Comparison of ENCODE assay signal across 8 cellular contexts in genomic region chr6:28673800-28674671, GRCh38.
DNase-seq lines count a peak whose midpoint lies in the region; ATAC-seq and TF ChIP-seq lines count a peak whose summit lies in the region.

No MANE protein-coding gene starts in this region.

- CTCF ChIA-PET in activated CD4-positive, alpha-beta memory T cell treated with anti-CD3 and anti-CD28 coated beads, Interleukin-2, amount 10 ng/mL, durations not matched to agents 7 days and 5 days (lab: Charles Lee): no interaction called here

- H3K27ac Mint-ChIP-seq in activated CD4-positive, alpha-beta memory T cell treated with anti-CD3 and anti-CD28 coated beads, Interleukin-2, amount 10 ng/mL, durations not matched to agents 7 days and 5 days: no peak overlapping the region

- H3K4me3 ChIP-seq in fibroblast of mammary gland (ENCODE audit: control insufficient read depth, low read depth, low read length): peak overlapping the region; percentile 75

- H3K36me3 Mint-ChIP-seq in activated CD4-positive, alpha-beta memory T cell treated with anti-CD3 and anti-CD28 coated beads, Interleukin-2, amount 10 ng/mL, durations not matched to agents 7 days and 5 days (ENCODE audit: low read depth): no peaks in the 10 kb centered on the region

- peaks cover 44% of the 10 kb centered on the region for H3K27me3 Mint-ChIP-seq in activated CD4-positive, alpha-beta memory T cell treated with anti-CD3 and anti-CD28 coated beads, Interleukin-2, amount 10 ng/mL, durations not matched to agents 7 days and 5 days

- no peak for TF ChIP-seq CTCF in fibroblast of mammary gland (conservative IDR thresholded peaks at IDR 0.05; ENCODE audit: control insufficient read depth, insufficient read depth, low read depth, low read length)

- H3K4me3 Mint-ChIP-seq in activated CD4-positive, alpha-beta memory T cell treated with anti-CD3 and anti-CD28 coated beads, Interleukin-2, amount 10 ng/mL, durations not matched to agents 7 days and 5 days: peak overlapping the region; percentile 62

- POLR2A ChIA-PET in activated CD4-positive, alpha-beta memory T cell treated with anti-CD3 and anti-CD28 coated beads, Interleukin-2, amount 10 ng/mL, durations not matched to agents 7 days and 5 days (lab: Charles Lee): no interaction called here

- no peaks in the 10 kb centered on the region for H3K9me3 Mint-ChIP-seq in activated CD4-positive, alpha-beta memory T cell treated with anti-CD3 and anti-CD28 coated beads, Interleukin-2, amount 10 ng/mL, durations not matched to agents 7 days and 5 days

- no peak for ATAC-seq in HG02588 (IDR thresholded peaks at IDR 0.05; ENCODE audit: unreplicated experiment)
- ATAC-seq in HG02885 (IDR thresholded peaks at IDR 0.05; ENCODE audit: poor library complexity, unreplicated experiment): no peak

- peaks cover 14% of the 10 kb centered on the region for H3K4me1 Mint-ChIP-seq in activated CD4-positive, alpha-beta memory T cell treated with anti-CD3 and anti-CD28 coated beads, Interleukin-2, amount 10 ng/mL, durations not matched to agents 7 days and 5 days

- DNase-seq in activated gamma-delta T cell (lab: John Stamatoyannopoulos, UW) (peak; percentile 10), activated gamma-delta T cell treated with Interleukin-2 at 50 U/mL for 16 hours (no peak), NCI-H2081 treated with DMSO at 0.1 percent for 48 hours (lab: John Stamatoyannopoulos, UW) (peak; percentile 51), fibroblast of mammary gland (ENCODE audit: low read depth) (peak; percentile 78), putamen (ENCODE audit: low spot score) (peak; percentile 70)
- DNase-seq in activated CD4-positive, alpha-beta memory T cell treated with anti-CD3 and anti-CD28 coated beads, Interleukin-2, amount 10 ng/mL, durations not matched to agents 7 days and 5 days: peak; percentile 23
